15 cellular contexts compared by ENCODE assay signal in genomic region chr15:90343391-90343790, GRCh38. TPM values are rescaled to one million over a fixed set of nuclear protein-coding genes. Genes with fewer than 3 reads are reported as not detected.
DNase-seq lines count a peak whose midpoint lies in the region; ATAC-seq and TF ChIP-seq lines count a peak whose summit lies in the region.
"Had no signal": no experiment of that assay in that cellular context is flagged by ENCODE, and none has a peak within 500 bp of the region (broad histone marks: within the 10 kb centered on the region; RNA-seq: fewer than 3 reads in every experiment).

No MANE protein-coding gene starts in this region.

- intact Hi-C loops in Right ventricle myocardium inferior (cut with DNase I): loop anchor here (10.0 kb wide), 1 partner anchor 271 kb away; no protein-coding TSS in a partner anchor
- intact Hi-C loops in Right ventricle myocardium superior (cut with DNase I): no loop called here
- intact Hi-C loops in ascending aorta (cut with DNase I): loop anchor here (5.0 kb wide), 1 partner anchor 124 kb away; no protein-coding TSS in a partner anchor
- intact Hi-C loops in natural killer cell (cut with micrococcal nuclease): no loop called here

- H3K9me3 ChIP-seq in ascending aorta (no peaks in the 10 kb centered on the region), thoracic aorta (no peaks in the 10 kb centered on the region)

- TF ChIP-seq CTCF in ascending aorta (IDR thresholded peaks at IDR 0.05): no peak
- TF ChIP-seq CTCF in foreskin fibroblast (IDR thresholded peaks at IDR 0.05; ENCODE audit: low read depth, low read length): no peak
- TF ChIP-seq CTCF in thoracic aorta (IDR thresholded peaks at IDR 0.05): no peak
- TF ChIP-seq CTCF in natural killer cell (IDR thresholded peaks at IDR 0.05): no peak

- H3K27me3 ChIP-seq in ascending aorta (no peaks in the 10 kb centered on the region), thoracic aorta (replicated peaks; ENCODE audit: insufficient read depth) (no peaks in the 10 kb centered on the region)

- H3K4me1 Mint-ChIP-seq in natural killer cell: no peaks in the 10 kb centered on the region
- H3K4me1 Mint-ChIP-seq: WTC11 had no signal

- DNase-seq in Right ventricle myocardium inferior (ENCODE audit: missing footprints) (no peak), Right ventricle myocardium superior (no peak), ascending aorta (ENCODE audit: low spot score in 2 of 2) (peak in 1 of 2 donors; percentile 73), foreskin fibroblast (peak; percentile 45 to 70), thoracic aorta (ENCODE audit: low spot score) (no peak), natural killer cell (no peak), activated gamma-delta T cell (lab: John Stamatoyannopoulos, UW) (no peak)
- DNase-seq in stimulated activated CD4-positive, alpha-beta T cell treated with anti-CD3 and anti-CD28 coated beads, Interleukin-1b, Interleukin-23, amount 100 ng/mL, for 48 hours: no peak
- DNase-seq: erythroblast, GOT3, NCI-H446 had no signal

- no peak overlapping the region for H3K27ac Mint-ChIP-seq in natural killer cell
- H3K27ac Mint-ChIP-seq: activated naive CD4-positive, alpha-beta T cell treated with anti-CD3 and anti-CD28 coated beads, Interleukin-2, amount 50 U/mL, for 72 hours; stimulated activated naive CD8-positive, alpha-beta T cell treated with anti-CD3 and anti-CD28 coated beads, Interleukin-15, Interleukin-2, amounts not matched to agents 100 ng/mL and 50 ng/mL, for 24 hours; WTC11 had no signal

- H3K4me3 ChIP-seq in ascending aorta: no peak overlapping the region
- H3K4me3 ChIP-seq in foreskin fibroblast (ENCODE audit: low read depth in 1 of 2, low read length in 2 of 2): no peak overlapping the region
- H3K4me3 ChIP-seq in thoracic aorta: no peak overlapping the region
- H3K4me3 ChIP-seq: lung had no signal

- H3K4me3 Mint-ChIP-seq in natural killer cell: no peak overlapping the region
- H3K4me3 Mint-ChIP-seq: stimulated activated naive CD8-positive, alpha-beta T cell treated with anti-CD3 and anti-CD28 coated beads, Interleukin-15, Interleukin-2, amounts not matched to agents 100 ng/mL and 50 ng/mL, for 24 hours; WTC11 had no signal

- H3K27ac ChIP-seq in ascending aorta (peak overlapping the region; percentile 66 to 75), thoracic aorta (peak overlapping the region; percentile 59 to 88)

- H3K27me3 Mint-ChIP-seq in natural killer cell (ENCODE audit: low read depth in 2 of 2): peaks cover 0 to 2% of the 10 kb centered on the region in 2 donors
- H3K27me3 Mint-ChIP-seq: stimulated activated naive CD8-positive, alpha-beta T cell treated with anti-CD3 and anti-CD28 coated beads, Interleukin-15, Interleukin-2, amounts not matched to agents 100 ng/mL and 50 ng/mL, for 24 hours had no signal

- H3K36me3 Mint-ChIP-seq in natural killer cell: no peaks in the 10 kb centered on the region
- H3K36me3 Mint-ChIP-seq: activated naive CD4-positive, alpha-beta T cell treated with anti-CD3 and anti-CD28 coated beads, Interleukin-2, amount 50 U/mL, for 72 hours; WTC11 had no signal

- H3K4me1 ChIP-seq in ascending aorta: peaks cover 9 to 18% of the 10 kb centered on the region in 2 donors
- peaks cover 12 to 23% of the 10 kb centered on the region in 2 donors for H3K4me1 ChIP-seq in thoracic aorta (ENCODE audit: control insufficient read depth in 1 of 2, low read depth in 2 of 2)

- ATAC-seq in Right ventricle myocardium inferior (peak; percentile 56), Right ventricle myocardium superior (ENCODE audit: poor library complexity) (no peak), thoracic aorta (ENCODE audit: insufficient number of reproducible peaks, low FRiP score, low read depth) (peak; percentile 55), natural killer cell (no peak)
- ATAC-seq: activated naive CD4-positive, alpha-beta T cell treated with anti-CD3 and anti-CD28 coated beads, Interleukin-2, amount 50 U/mL, for 72 hours; WTC11 had no signal

- H3K36me3 ChIP-seq in ascending aorta: no peaks in the 10 kb centered on the region
- no peaks in the 10 kb centered on the region for H3K36me3 ChIP-seq in thoracic aorta

- no peaks in the 10 kb centered on the region for H3K9me3 Mint-ChIP-seq in natural killer cell
- H3K9me3 Mint-ChIP-seq: stimulated activated naive CD8-positive, alpha-beta T cell treated with anti-CD3 and anti-CD28 coated beads, Interleukin-15, Interleukin-2, amounts not matched to agents 100 ng/mL and 50 ng/mL, for 24 hours; WTC11 had no signal

RNA-seq across cellular contexts. Expression of gene ZNF774, which starts 8.7 kb away (rescaled TPM):
- total RNA-seq in Right ventricle myocardium inferior: 4.6 TPM
- 2.2 TPM for total RNA-seq in Right ventricle myocardium superior
- total RNA-seq in ascending aorta: 0.21 TPM
- 1 to 10 TPM; 1.6 to 7.7 TPM for total RNA-seq in thoracic aorta
- under 1 TPM; 0.34 to 0.70 (median 0.47) TPM for total RNA-seq in natural killer cell

RNA-seq across cellular contexts. Expression of gene IQGAP1, which starts 44.7 kb away (rescaled TPM):
- total RNA-seq in Right ventricle myocardium inferior (47.6 TPM), Right ventricle myocardium superior (39.4 TPM), ascending aorta (99.1 TPM), thoracic aorta (100 to 1,000 TPM; 280 to 340 TPM), natural killer cell (100 to 1,000 TPM; 431 to 493 (median 446) TPM)

Comparison
In these comparisons a context has a peak if more than half of its experiments do, and no peak if none do; other contexts are left out.
1. ATAC-seq: peak in Right ventricle myocardium inferior (single experiment) and thoracic aorta (single experiment); none in Right ventricle myocardium superior (single experiment) and natural killer cell (0 of 3).
2. intact Hi-C loops: an anchor here in Right ventricle myocardium inferior (10.0 kb wide) and ascending aorta (5.0 kb wide); none called in Right ventricle myocardium superior and natural killer cell.
3. DNase-seq: peak in foreskin fibroblast (2 of 2); none in Right ventricle myocardium inferior (single experiment), Right ventricle myocardium superior (single experiment), thoracic aorta (single experiment), natural killer cell (single experiment), stimulated activated CD4-positive, alpha-beta T cell treated with anti-CD3 and anti-CD28 coated beads, Interleukin-1b, Interleukin-23, amount 100 ng/mL, for 48 hours (single experiment) and activated gamma-delta T cell (single experiment).